ENCODE assay signal across 18 cellular contexts in genomic region chr17:78683031-78683961, GRCh38.
DNase-seq lines count a peak whose midpoint lies in the region; ATAC-seq and TF ChIP-seq lines count a peak whose summit lies in the region.
"Had no signal": no experiment of that assay in that cellular context is flagged by ENCODE, and none has a peak within 500 bp of the region (broad histone marks: within the 10 kb centered on the region; RNA-seq: fewer than 3 reads in every experiment).

No MANE protein-coding gene starts in this region.

- no peak for DNase-seq in activated naive CD4-positive, alpha-beta T cell treated with anti-CD3 and anti-CD28 coated beads for 36 hours
- DNase-seq in activated naive CD4-positive, alpha-beta T cell (lab: John Stamatoyannopoulos, UW) = no peak
- DNase-seq in RWPE2 (ENCODE audit: low spot score) (no peak), COLO668 (lab: John Stamatoyannopoulos, UW; ENCODE audit: unreplicated experiment) (no peak), GM13977 (ENCODE audit: low spot score) (no peak), GOT3 (lab: John Stamatoyannopoulos, UW) (no peak)
- no peak for DNase-seq in effector memory CD8-positive, alpha-beta T cell
- DNase-seq: activated CD4-positive, CD25-positive, alpha-beta regulatory T cell; activated CD8-positive, alpha-beta memory T cell treated with anti-CD3 and anti-CD28 coated beads, Interleukin-2, amount 10 ng/mL, durations not matched to agents 7 days and 5 days; EL; KBM-7; left lung; MV-4-11; NCI-H446 treated with DMSO at 0.1 percent for 48 hours; right cardiac atrium had no signal

- TF ChIP-seq CTCF in RWPE2 (IDR thresholded peaks at IDR 0.05; ENCODE audit: poor library complexity, severe bottlenecking) (no peak), GM13977 (IDR thresholded peaks at IDR 0.05; ENCODE audit: extremely low read depth, insufficient read depth, missing control alignments) (no peak)

- H3K4me1 ChIP-seq in RWPE2 (ENCODE audit: insufficient read depth, poor library complexity, severe bottlenecking) = peaks cover 25% of the 10 kb centered on the region

- H3K9me3 Mint-ChIP-seq in activated naive CD4-positive, alpha-beta T cell treated with anti-CD3 and anti-CD28 coated beads for 36 hours = no peaks in the 10 kb centered on the region
- H3K9me3 Mint-ChIP-seq in effector memory CD8-positive, alpha-beta T cell = no peaks in the 10 kb centered on the region
- H3K9me3 Mint-ChIP-seq in stimulated activated memory B cell treated with anti-CD40 and anti-IgM and Interleukin-4, amounts not matched to agents 10 μg/mL and 1 μg/mL and 100 μg/mL, for 72 hours = no peaks in the 10 kb centered on the region
- H3K9me3 Mint-ChIP-seq: stimulated activated naive CD8-positive, alpha-beta T cell treated with anti-CD3 and anti-CD28 coated beads, Interleukin-15, Interleukin-2, amounts not matched to agents 100 ng/mL and 50 ng/mL, for 24 hours; type B pancreatic cell had no signal

- peaks cover 26% of the 10 kb centered on the region for H3K36me3 Mint-ChIP-seq in activated naive CD4-positive, alpha-beta T cell treated with anti-CD3 and anti-CD28 coated beads for 36 hours (ENCODE audit: low read depth)
- H3K36me3 Mint-ChIP-seq in effector memory CD8-positive, alpha-beta T cell (ENCODE audit: insufficient read depth) = peaks cover 99% of the 10 kb centered on the region
- H3K36me3 Mint-ChIP-seq in stimulated activated memory B cell treated with anti-CD40 and anti-IgM and Interleukin-4, amounts not matched to agents 10 μg/mL and 1 μg/mL and 100 μg/mL, for 72 hours = peaks cover 76% of the 10 kb centered on the region

- H3K27me3 ChIP-seq in RWPE2 (ENCODE audit: insufficient read depth, poor library complexity, severe bottlenecking) = no peaks in the 10 kb centered on the region
- H3K27me3 ChIP-seq: left lung had no signal

- in situ Hi-C loops in GM13977 (cut with MboI; ENCODE audit: low pct_unique_long_range_greater_than_20kb, low sequenced_read_pairs, unreplicated experiment) = no loop called here

- H3K4me1 Mint-ChIP-seq in activated naive CD4-positive, alpha-beta T cell treated with anti-CD3 and anti-CD28 coated beads for 36 hours (ENCODE audit: low read depth) = peaks cover 2% of the 10 kb centered on the region
- peaks cover 7 to 12% of the 10 kb centered on the region in 2 donors for H3K4me1 Mint-ChIP-seq in effector memory CD8-positive, alpha-beta T cell (ENCODE audit: low read depth in 2 of 2)
- peaks cover 17% of the 10 kb centered on the region for H3K4me1 Mint-ChIP-seq in stimulated activated memory B cell treated with anti-CD40 and anti-IgM and Interleukin-4, amounts not matched to agents 10 μg/mL and 1 μg/mL and 100 μg/mL, for 72 hours
- H3K4me1 Mint-ChIP-seq: activated CD8-positive, alpha-beta memory T cell treated with anti-CD3 and anti-CD28 coated beads, Interleukin-2, amount 10 ng/mL, durations not matched to agents 7 days and 5 days had no signal

- no peak for ATAC-seq in RWPE2 (ENCODE audit: low read depth)
- ATAC-seq in effector memory CD8-positive, alpha-beta T cell (replicated peaks) = no peak
- no peak for ATAC-seq in stimulated activated memory B cell treated with anti-CD40 and anti-IgM and Interleukin-4, amounts not matched to agents 10 μg/mL and 1 μg/mL and 100 μg/mL, for 72 hours
- ATAC-seq: activated CD8-positive, alpha-beta memory T cell treated with anti-CD3 and anti-CD28 coated beads, Interleukin-2, amount 10 ng/mL, durations not matched to agents 7 days and 5 days; right cardiac atrium had no signal

- H3K27ac Mint-ChIP-seq in activated naive CD4-positive, alpha-beta T cell treated with anti-CD3 and anti-CD28 coated beads for 36 hours = peak overlapping the region; percentile 48
- H3K27ac Mint-ChIP-seq in effector memory CD8-positive, alpha-beta T cell = peak overlapping the region; percentile 86 to 92
- H3K27ac Mint-ChIP-seq in stimulated activated memory B cell treated with anti-CD40 and anti-IgM and Interleukin-4, amounts not matched to agents 10 μg/mL and 1 μg/mL and 100 μg/mL, for 72 hours = peak overlapping the region; percentile 65
- H3K27ac Mint-ChIP-seq: stimulated activated naive CD8-positive, alpha-beta T cell treated with anti-CD3 and anti-CD28 coated beads, Interleukin-15, Interleukin-2, amounts not matched to agents 100 ng/mL and 50 ng/mL, for 24 hours; type B pancreatic cell had no signal

- peak overlapping the region; percentile 97 for H3K27ac ChIP-seq in RWPE2 (ENCODE audit: poor library complexity, severe bottlenecking)

- H3K27me3 Mint-ChIP-seq in activated naive CD4-positive, alpha-beta T cell treated with anti-CD3 and anti-CD28 coated beads for 36 hours (ENCODE audit: low read depth) = no peaks in the 10 kb centered on the region
- no peaks in the 10 kb centered on the region for H3K27me3 Mint-ChIP-seq in effector memory CD8-positive, alpha-beta T cell
- no peaks in the 10 kb centered on the region for H3K27me3 Mint-ChIP-seq in stimulated activated memory B cell treated with anti-CD40 and anti-IgM and Interleukin-4, amounts not matched to agents 10 μg/mL and 1 μg/mL and 100 μg/mL, for 72 hours
- H3K27me3 Mint-ChIP-seq: activated CD8-positive, alpha-beta memory T cell treated with anti-CD3 and anti-CD28 coated beads, Interleukin-2, amount 10 ng/mL, durations not matched to agents 7 days and 5 days; stimulated activated naive CD8-positive, alpha-beta T cell treated with anti-CD3 and anti-CD28 coated beads, Interleukin-15, Interleukin-2, amounts not matched to agents 100 ng/mL and 50 ng/mL, for 24 hours; type B pancreatic cell had no signal

- no peaks in the 10 kb centered on the region for H3K9me3 ChIP-seq in RWPE2 (ENCODE audit: severe bottlenecking)
- H3K9me3 ChIP-seq: left lung had no signal

- no peak overlapping the region for H3K4me3 ChIP-seq in RWPE2 (ENCODE audit: severe bottlenecking)
- H3K4me3 ChIP-seq: left lung had no signal

- no peak overlapping the region for H3K4me3 Mint-ChIP-seq in activated naive CD4-positive, alpha-beta T cell treated with anti-CD3 and anti-CD28 coated beads for 36 hours
- no peak overlapping the region for H3K4me3 Mint-ChIP-seq in effector memory CD8-positive, alpha-beta T cell
- H3K4me3 Mint-ChIP-seq in stimulated activated memory B cell treated with anti-CD40 and anti-IgM and Interleukin-4, amounts not matched to agents 10 μg/mL and 1 μg/mL and 100 μg/mL, for 72 hours = peak overlapping the region; percentile 18
- H3K4me3 Mint-ChIP-seq: activated CD8-positive, alpha-beta memory T cell treated with anti-CD3 and anti-CD28 coated beads, Interleukin-2, amount 10 ng/mL, durations not matched to agents 7 days and 5 days; stimulated activated naive CD8-positive, alpha-beta T cell treated with anti-CD3 and anti-CD28 coated beads, Interleukin-15, Interleukin-2, amounts not matched to agents 100 ng/mL and 50 ng/mL, for 24 hours; type B pancreatic cell had no signal

- intact Hi-C loops in activated naive CD4-positive, alpha-beta T cell treated with anti-CD3 and anti-CD28 coated beads for 36 hours (cut with micrococcal nuclease) = no loop called here

- peaks cover 60% of the 10 kb centered on the region for H3K36me3 ChIP-seq in RWPE2 (ENCODE audit: low read depth)

- CTCF ChIA-PET in activated naive CD4-positive, alpha-beta T cell treated with anti-CD3 and anti-CD28 coated beads for 36 hours (lab: Charles Lee) = no interaction called here
